ENCODE assay signal across 29 cellular contexts in the genomic region with DNA sequence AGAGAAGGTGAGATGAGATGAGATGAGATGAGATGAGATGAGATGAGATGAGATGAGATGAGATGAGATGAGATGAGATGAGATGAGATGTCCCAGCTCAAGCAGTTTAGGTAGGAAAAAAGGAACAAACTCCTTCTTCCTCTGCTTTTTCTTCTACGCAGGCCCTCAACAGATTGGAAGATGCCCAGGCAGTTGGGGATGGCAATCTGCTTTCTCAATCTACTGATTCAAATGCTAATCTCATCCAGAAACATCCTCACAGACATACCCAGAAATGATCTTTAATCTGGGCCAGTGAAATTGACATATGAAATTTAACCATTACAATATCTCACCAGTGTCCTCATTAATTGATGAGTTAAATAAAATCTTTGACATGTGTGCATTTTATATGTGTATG.
"Had no signal": no experiment of that assay in that cellular context is flagged by ENCODE, and none has a peak within 500 bp of the region (broad histone marks: within the 10 kb centered on the region; RNA-seq: fewer than 3 reads in every experiment).

No MANE protein-coding gene starts in this region.

- H3K4me2 ChIP-seq: smooth muscle cell had no signal

- H3K9ac ChIP-seq: parathyroid adenoma had no signal

- H3K4me3 ChIP-seq: ovary, psoas muscle, right lobe of liver, skin epidermis, smooth muscle cell, spleen, suprapubic skin, testis, tibial artery, transverse colon, upper lobe of right lung, uterus had no signal

- H3K36me3 ChIP-seq: ovary, right lobe of liver, spleen, suprapubic skin, tibial artery, transverse colon, upper lobe of right lung, uterus had no signal

- H3K79me2 ChIP-seq: parathyroid adenoma had no signal

- H2AFZ ChIP-seq: parathyroid adenoma had no signal

- H3K27ac ChIP-seq: ovary, parathyroid adenoma, psoas muscle, right lobe of liver, skin epidermis, spleen, suprapubic skin, testis, tibial artery, transverse colon, upper lobe of right lung, uterus had no signal

- H3K4me1 ChIP-seq: parathyroid adenoma, psoas muscle, right lobe of liver, spleen, suprapubic skin, transverse colon, upper lobe of right lung, uterus had no signal

- DNase-seq: naive thymus-derived CD8-positive, alpha-beta T cell; nephron progenitor cell; occipital lobe; ovary; posterior cingulate gyrus; psoas muscle; right cardiac atrium; right lobe of liver; spleen; stimulated activated CD4-positive, alpha-beta T cell treated with anti-CD3 and anti-CD28 coated beads, Interleukin-12 subunit alpha, Interleukin-12 subunit beta, amount 100 ng/mL, for 4 hours; stimulated activated CD4-positive, alpha-beta T cell treated with anti-CD3 and anti-CD28 coated beads, Interleukin-1b, Interleukin-23, amount 100 ng/mL, for 48 hours; stimulated activated CD4-positive, alpha-beta T cell treated with anti-CD3 and anti-CD28 coated beads, Interleukin-4, amount 100 ng/mL, for 1 hour; stimulated activated CD4-positive, alpha-beta T cell treated with anti-CD3 and anti-CD28 coated beads, Interleukin-4, amount 100 ng/mL, for 4 hours; stimulated activated CD8-positive, alpha-beta memory T cell treated with anti-CD3 and anti-CD28 coated beads, Interleukin-4, amount 100 ng/mL, for 48 hours; stimulated activated naive CD4-positive, alpha-beta T cell; stimulated activated naive CD8-positive, alpha-beta T cell treated with anti-CD3 and anti-CD28 coated beads, Interleukin-15, amount 100 ng/mL, for 72 hours; stimulated activated naive CD8-positive, alpha-beta T cell treated with anti-CD3 and anti-CD28 coated beads, Interleukin-15, Interleukin-2, amounts not matched to agents 100 U/mL and 50 U/mL, for 24 hours; substantia nigra; testis; tibial artery; transverse colon; upper lobe of right lung; uterus had no signal

- H3K27me3 ChIP-seq: ovary, right lobe of liver, spleen, suprapubic skin, testis, tibial artery, transverse colon, upper lobe of right lung, uterus had no signal

- H3K9me3 ChIP-seq: ovary, psoas muscle, right lobe of liver, suprapubic skin, testis, transverse colon, upper lobe of right lung, uterus had no signal

- ATAC-seq: naive thymus-derived CD8-positive, alpha-beta T cell; natural killer cell treated with Interleukin-12 subunit alpha and Interleukin-12 subunit beta and Interleukin-15 and Interleukin-18, amount 100 ng/mL, for 72 hours; psoas muscle; right cardiac atrium; right lobe of liver; stimulated activated memory B cell treated with anti-CD40 and anti-IgM and Interleukin-4, amounts not matched to agents 10 μg/mL and 1 μg/mL and 100 μg/mL, for 72 hours; stimulated activated naive CD8-positive, alpha-beta T cell treated with anti-CD3 and anti-CD28 coated beads, Interleukin-15, amount 100 ng/mL, for 72 hours; stimulated activated naive CD8-positive, alpha-beta T cell treated with anti-CD3 and anti-CD28 coated beads, Interleukin-15, Interleukin-2, amounts not matched to agents 100 U/mL and 50 U/mL, for 24 hours; upper lobe of right lung had no signal
